Comparison of ENCODE assay signal across 7 cellular contexts in the genomic region with DNA sequence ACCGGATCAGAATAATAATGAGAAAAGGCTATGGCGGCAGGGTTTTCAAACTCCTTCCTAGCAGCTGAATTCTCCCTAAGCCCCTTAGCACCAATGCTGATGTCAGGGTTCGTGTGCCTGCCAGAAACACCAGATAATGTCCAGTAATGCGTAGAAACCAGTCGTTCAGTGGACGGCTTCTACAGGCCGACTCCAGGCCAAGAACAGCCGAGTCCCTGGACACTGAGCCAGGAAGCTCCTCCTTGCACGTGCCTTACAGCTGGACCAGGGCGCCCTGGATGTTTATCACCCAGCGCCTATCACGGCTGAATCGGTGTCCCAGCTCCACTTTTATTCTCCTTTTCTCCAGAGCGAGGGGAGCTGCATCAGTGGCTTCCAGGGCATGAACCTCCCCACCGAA. TPM values are rescaled to one million over a fixed set of nuclear protein-coding genes. Genes with fewer than 3 reads are reported as not detected.
"Had no signal": no experiment of that assay in that cellular context is flagged by ENCODE, and none has a peak within 500 bp of the region (broad histone marks: within the 10 kb centered on the region; RNA-seq: fewer than 3 reads in every experiment).

No MANE protein-coding gene starts in this region.

RNA-seq across cellular contexts. Expression of gene PGA4, which starts 8.9 kb away (rescaled TPM):
- total RNA-seq: GM23248, GM23338, H1, H4, H9, HFFc6 had no signal

RNA-seq across cellular contexts. Expression of gene PGA5, which starts 9.9 kb away (rescaled TPM):
- total RNA-seq: GM23248, H4, HFFc6 had no signal
- polyA plus RNA-seq: GM23248 had no signal

RNA-seq across cellular contexts. Expression of gene PGA3, which starts 27.7 kb away (rescaled TPM):
- total RNA-seq: GM23248, GM23338, H1, H4, H7, H9 had no signal
- polyA plus RNA-seq: GM23248, H1 had no signal
